In genomic region chr15:75134748-75135147, GRCh38 we compare ENCODE assay signal across 23 cellular contexts.
A peak's percentile ranks its signal among the peaks of the same experiment; 100 is the strongest.
DNase-seq lines count a peak whose midpoint lies in the region; ATAC-seq, FAIRE-seq and TF ChIP-seq lines count a peak whose summit lies in the region.
"Had no signal": no experiment of that assay in that cellular context is flagged by ENCODE, and none has a peak within 500 bp of the region (broad histone marks: within the 10 kb centered on the region; RNA-seq: fewer than 3 reads in every experiment).

No MANE protein-coding gene starts in this region.

- H3K4me1 Mint-ChIP-seq in CD8-positive, alpha-beta T cell (ENCODE audit: low read depth), result peaks cover 10% of the 10 kb centered on the region
- peaks cover 30% of the 10 kb centered on the region for H3K4me1 Mint-ChIP-seq in stimulated activated naive CD8-positive, alpha-beta T cell treated with anti-CD3 and anti-CD28 coated beads, Interleukin-15, amount 100 ng/mL, for 72 hours

- H3K36me3 Mint-ChIP-seq in CD8-positive, alpha-beta T cell, result no peaks in the 10 kb centered on the region
- H3K36me3 Mint-ChIP-seq: CD4-positive, alpha-beta memory T cell; CD4-positive, CD25-positive, alpha-beta regulatory T cell had no signal

- FAIRE-seq in K562 (lab: Jason Lieb, UNC), result no peak
- FAIRE-seq: A204.1, D721Med, G401.6, GM12892, GM18507 had no signal

- H3K79me2 ChIP-seq in K562 (ENCODE audit: control insufficient read depth, insufficient read depth, low read length), result no peaks in the 10 kb centered on the region

- no peak overlapping the region for H3K4me2 ChIP-seq in K562 (ENCODE audit: insufficient read depth, low read length)
- H3K4me2 ChIP-seq: BLaER1 had no signal

- no peaks in the 10 kb centered on the region for H3K36me3 ChIP-seq in CD8-positive, alpha-beta T cell (ENCODE audit: insufficient read depth, low read length)
- no peaks in the 10 kb centered on the region for H3K36me3 ChIP-seq in HEK293 (ENCODE audit: control insufficient read depth in 2 of 2, insufficient read depth in 1 of 2, low read length in 2 of 2)
- no peaks in the 10 kb centered on the region for H3K36me3 ChIP-seq in K562 (ENCODE audit: control insufficient read depth, insufficient read depth, low read length)
- H3K36me3 ChIP-seq: BE2C, BLaER1 had no signal

- no TSS peak for BruUV-seq in K562 (replicated peaks; lab: Mats Ljungman, UMichigan)

- 95% methylated on average over 2 of the region's 2 CpGs for WGBS in K562 (ENCODE audit: insufficient coverage, low coverage, missing lambda C conversion rate)

- H3K27ac Mint-ChIP-seq in CD8-positive, alpha-beta T cell, result peak overlapping the region; percentile 37
- no peak overlapping the region for H3K27ac Mint-ChIP-seq in stimulated activated naive CD8-positive, alpha-beta T cell treated with anti-CD3 and anti-CD28 coated beads, Interleukin-15, amount 100 ng/mL, for 72 hours
- H3K27ac Mint-ChIP-seq: CD14-positive monocyte; CD4-positive, alpha-beta memory T cell; CD4-positive, CD25-positive, alpha-beta regulatory T cell had no signal

- no peaks in the 10 kb centered on the region for H3K27me3 ChIP-seq in CD8-positive, alpha-beta T cell (ENCODE audit: insufficient read depth, low read length)
- H3K27me3 ChIP-seq in K562 (ENCODE audit: control insufficient read depth in 2 of 2, insufficient read depth in 2 of 2, low read length in 2 of 2), result no peaks in the 10 kb centered on the region
- H3K27me3 ChIP-seq: BE2C, BLaER1 had no signal

- no peak overlapping the region for H2AFZ ChIP-seq in K562 (ENCODE audit: low read depth, low read length)

- CTCF ChIA-PET in CD8-positive, alpha-beta T cell (lab: Charles Lee), result interaction anchor here (0.6 kb wide), 1 partner anchor 33 kb away, joined by 3 read pairs; no protein-coding TSS in a partner anchor
- CTCF ChIA-PET in HEK293 (lab: Yijun Ruan, JAX), result no interaction called here
- CTCF ChIA-PET in K562 (lab: Yijun Ruan, JAX; ENCODE audit: low intra/inter-chr PET ratio), result no interaction called here

- no peak for TF ChIP-seq POLR2A in K562 (conservative IDR thresholded peaks at IDR 0.05)

- H3K9ac ChIP-seq in K562 (ENCODE audit: insufficient read depth in 1 of 2, low read depth in 2 of 2, low read length in 2 of 2), result no peak overlapping the region
- H3K9ac ChIP-seq: BLaER1 had no signal

- in situ Hi-C loops in K562 (cut with MboI), result no loop called here

- H3K4me3 ChIP-seq in CD8-positive, alpha-beta T cell (ENCODE audit: low read depth, low read length), result no peak overlapping the region
- H3K4me3 ChIP-seq in HEK293 (ENCODE audit: low read depth, low read length) (no peak overlapping the region), K562 (no peak overlapping the region)
- H3K4me3 ChIP-seq: BLaER1 had no signal

- no peaks in the 10 kb centered on the region for H3K4me1 ChIP-seq in CD8-positive, alpha-beta T cell (ENCODE audit: insufficient read depth, low read length)
- no peaks in the 10 kb centered on the region for H3K4me1 ChIP-seq in HEK293 (ENCODE audit: control insufficient read depth, insufficient read depth, low read length)
- H3K4me1 ChIP-seq in K562 (replicated peaks in 1 of 2; ENCODE audit: control insufficient read depth in 2 of 2, insufficient read depth in 2 of 2, low read length in 2 of 2), result peaks cover 3 to 4% of the 10 kb centered on the region in 2 experiments; a peak in 3 of 5 replicates
- H3K4me1 ChIP-seq: BE2C had no signal

- no peak for TF ChIP-seq RAD21 in K562 (CRISPR knock-in tag; conservative IDR thresholded peaks at IDR 0.05 in 1 of 2, IDR thresholded peaks at IDR 0.05 in 1 of 2)

- H3K27me3 Mint-ChIP-seq in CD8-positive, alpha-beta T cell (ENCODE audit: low read depth), result no peaks in the 10 kb centered on the region
- H3K27me3 Mint-ChIP-seq in stimulated activated naive CD8-positive, alpha-beta T cell treated with anti-CD3 and anti-CD28 coated beads, Interleukin-15, amount 100 ng/mL, for 72 hours, result peaks cover 15% of the 10 kb centered on the region
- H3K27me3 Mint-ChIP-seq: CD4-positive, alpha-beta memory T cell had no signal

- H3K27ac ChIP-seq in CD8-positive, alpha-beta T cell (ENCODE audit: low read depth, low read length), result no peak overlapping the region
- H3K27ac ChIP-seq in HEK293 (ENCODE audit: extremely low read depth, low read depth, low read length) (no peak overlapping the region), K562 (ENCODE audit: extremely low read depth, low read depth, low read length) (no peak overlapping the region)
- H3K27ac ChIP-seq: BLaER1 had no signal

- POLR2A ChIA-PET in CD8-positive, alpha-beta T cell (lab: Charles Lee), result no interaction called here
- POLR2A ChIA-PET in HEK293 (lab: Yijun Ruan, JAX) (no interaction called here), K562 (lab: Yijun Ruan, JAX) (no interaction called here)

- no peak for DNase-seq in CD8-positive, alpha-beta T cell
- no peak for DNase-seq in K562 (ENCODE audit: extremely low read depth in 1 of 4, low spot score in 3 of 4)
- no peak for DNase-seq in HK-2 (ENCODE audit: unreplicated experiment)
- no peak for DNase-seq in kidney glomerular epithelial cell (lab: John Stamatoyannopoulos, UW)
- no peak for DNase-seq in stimulated activated naive CD8-positive, alpha-beta T cell treated with anti-CD3 and anti-CD28 coated beads, Interleukin-15, amount 100 ng/mL, for 72 hours
- DNase-seq: 8988T; ACHN; BE2C; C1 segment of cervical spinal cord; Caco-2; Calu3; CD4-positive, alpha-beta memory T cell; CD4-positive, CD25-positive, alpha-beta regulatory T cell; DMS79 treated with DMSO at 0.1 percent for 48 hours; GF-D8 had no signal

- H3K9me3 Mint-ChIP-seq in CD8-positive, alpha-beta T cell, result no peaks in the 10 kb centered on the region
- H3K9me3 Mint-ChIP-seq in stimulated activated naive CD8-positive, alpha-beta T cell treated with anti-CD3 and anti-CD28 coated beads, Interleukin-15, amount 100 ng/mL, for 72 hours, result no peaks in the 10 kb centered on the region
- H3K9me3 Mint-ChIP-seq: CD4-positive, alpha-beta memory T cell had no signal

- TF ChIP-seq CTCF in CD8-positive, alpha-beta T cell (IDR thresholded peaks at IDR 0.05), result no peak
- TF ChIP-seq CTCF in HEK293 (tag by site-specific recombination; IDR thresholded peaks at IDR 0.05) (no peak), K562 (IDR thresholded peaks at IDR 0.05 in 2 of 3, conservative IDR thresholded peaks at IDR 0.05 in 1 of 3; ENCODE audit: insufficient read depth in 2 of 3, low read depth in 1 of 3, low read length in 3 of 3) (no peak)

- no peaks in the 10 kb centered on the region for H3K9me3 ChIP-seq in CD8-positive, alpha-beta T cell (ENCODE audit: low read length)
- no peaks in the 10 kb centered on the region for H3K9me3 ChIP-seq in HEK293 (ENCODE audit: control insufficient read depth, insufficient read depth, low read depth, low read length)
- H3K9me3 ChIP-seq in K562 (replicated peaks; ENCODE audit: control insufficient read depth, insufficient read depth, low read depth, low read length), result no peaks in the 10 kb centered on the region
- H3K9me3 ChIP-seq: BE2C, Caco-2 had no signal

- no peaks in the 10 kb centered on the region for H3K9me1 ChIP-seq in K562 (ENCODE audit: control insufficient read depth, insufficient read depth, low read length)

- TF ChIP-seq EP300 in K562 (IDR thresholded peaks at IDR 0.05; ENCODE audit: low read length), result no peak

- no peak overlapping the region for H3K4me3 Mint-ChIP-seq in CD8-positive, alpha-beta T cell
- no peak overlapping the region for H3K4me3 Mint-ChIP-seq in stimulated activated naive CD8-positive, alpha-beta T cell treated with anti-CD3 and anti-CD28 coated beads, Interleukin-15, amount 100 ng/mL, for 72 hours
- H3K4me3 Mint-ChIP-seq: CD14-positive monocyte; CD4-positive, alpha-beta memory T cell; CD4-positive, CD25-positive, alpha-beta regulatory T cell had no signal

- intact Hi-C loops in CD8-positive, alpha-beta T cell (cut with DNase I, micrococcal nuclease), result no loop called here
- intact Hi-C loops in K562 (cut with micrococcal nuclease), result no loop called here

- no peak for ATAC-seq in CD8-positive, alpha-beta T cell
- ATAC-seq in K562, result no peak
- no peak for ATAC-seq in stimulated activated naive CD8-positive, alpha-beta T cell treated with anti-CD3 and anti-CD28 coated beads, Interleukin-15, amount 100 ng/mL, for 72 hours

- no peaks in the 10 kb centered on the region for H4K20me1 ChIP-seq in K562 (replicated peaks; ENCODE audit: control insufficient read depth, insufficient read depth, low read length)
- H4K20me1 ChIP-seq: BLaER1 had no signal

TF ChIP-seq in K562, 482 proteins besides CTCF, POLR2A, EP300 and RAD21:
- TF ChIP-seq ZNF121 (CRISPR knock-in tag; conservative IDR thresholded peaks at IDR 0.05) (peak; percentile 65), ZNF408 (CRISPR knock-in tag; IDR thresholded peaks at IDR 0.05; ENCODE audit: low read depth) (no peak), ZNF551 (CRISPR knock-in tag; IDR thresholded peaks at IDR 0.05) (no peak)
